In genomic region chr15:100002787-100003536, GRCh38 we compare ENCODE assay signal across 15 cellular contexts.
"Had no signal": no experiment of that assay in that cellular context is flagged by ENCODE, and none has a peak within 500 bp of the region (broad histone marks: within the 10 kb centered on the region; RNA-seq: fewer than 3 reads in every experiment).

No MANE protein-coding gene starts in this region.

- H3K4me1 ChIP-seq: pancreas, prostate gland, right lobe of liver had no signal

- H3K36me3 ChIP-seq: pancreas, prostate gland, right lobe of liver had no signal

- DNase-seq: effector CD4-positive, alpha-beta T cell; foreskin melanocyte; left colon; mucosa of descending colon; natural killer cell; occipital lobe; pancreas; right lobe of liver; stimulated activated CD4-positive, alpha-beta T cell treated with anti-CD3 and anti-CD28 coated beads, Interleukin-12 subunit alpha, Interleukin-12 subunit beta, amount 100 ng/mL, for 4 hours; stimulated activated naive CD4-positive, alpha-beta T cell treated with Interleukin-2 at 50 U/mL for 16 hours; trophoblast cell had no signal

- H3K9me3 ChIP-seq: mucosa of descending colon, pancreas, prostate gland, right lobe of liver had no signal

- H3K4me3 ChIP-seq: coronary artery, hepatocyte, mucosa of descending colon, pancreas, prostate gland, right lobe of liver, skin epidermis had no signal

- ATAC-seq: left colon, mucosa of descending colon, natural killer cell, pancreas, right lobe of liver had no signal

- H3K27me3 ChIP-seq: hepatocyte, pancreas, right lobe of liver had no signal

- H3K4me2 ChIP-seq: hepatocyte had no signal

- H3K27ac ChIP-seq: coronary artery, hepatocyte, pancreas, prostate gland, right lobe of liver, skin epidermis had no signal

- H2AFZ ChIP-seq: hepatocyte had no signal
